ENCODE assay signal across 18 cellular contexts in the genomic region with DNA sequence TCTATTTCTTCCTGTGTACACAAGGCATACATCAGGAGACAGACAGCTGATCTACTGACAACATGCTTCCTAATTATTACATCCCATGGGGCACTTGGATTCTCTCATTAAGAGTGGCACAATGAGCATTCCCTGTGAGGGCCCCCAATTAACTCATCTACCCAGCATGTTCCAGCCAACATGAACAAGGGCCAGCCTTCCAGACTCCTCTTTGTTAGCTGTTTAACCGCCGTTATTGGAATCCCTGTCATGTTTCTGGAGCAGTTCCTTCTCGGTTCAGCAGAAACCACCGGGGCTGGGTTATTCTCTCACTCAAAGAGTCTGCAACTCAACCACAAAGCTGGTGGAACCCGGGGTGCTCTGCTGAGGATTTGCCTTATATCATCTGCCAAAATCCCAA.
"Had no signal": no experiment of that assay in that cellular context is flagged by ENCODE, and none has a peak within 500 bp of the region (broad histone marks: within the 10 kb centered on the region; RNA-seq: fewer than 3 reads in every experiment).

No MANE protein-coding gene starts in this region.

- ATAC-seq: heart left ventricle; pancreas; right lobe of liver; stimulated activated effector memory CD8-positive, alpha-beta T cell treated with anti-CD3 and anti-CD28 coated beads, Interleukin-12 subunit alpha, Interleukin-12 subunit beta, amount 100 ng/mL, for 72 hours; stimulated activated naive CD8-positive, alpha-beta T cell treated with anti-CD3 and anti-CD28 coated beads, Interleukin-15, Interleukin-2, amounts not matched to agents 100 U/mL and 50 U/mL, for 24 hours had no signal

- DNase-seq: dermis blood vessel endothelial cell; effector CD4-positive, alpha-beta T cell; endodermal cell; erythroblast; heart left ventricle; hippocampal formation; mesendoderm; naive B cell; occipital lobe; pancreas; right lobe of liver; stimulated activated CD4-positive, alpha-beta T cell treated with anti-CD3 and anti-CD28 coated beads, Interleukin-4, amount 100 ng/mL, for 1 hour; stimulated activated CD8-positive, alpha-beta memory T cell treated with anti-CD3 and anti-CD28 coated beads, Interleukin-4, amount 100 ng/mL, for 48 hours; stimulated activated naive CD8-positive, alpha-beta T cell treated with anti-CD3 and anti-CD28 coated beads, Interleukin-15, Interleukin-2, amounts not matched to agents 100 U/mL and 50 U/mL, for 24 hours; thyroid gland; upper lobe of left lung; uterus had no signal
